ENCODE assay signal across 8 cellular contexts in the genomic region with DNA sequence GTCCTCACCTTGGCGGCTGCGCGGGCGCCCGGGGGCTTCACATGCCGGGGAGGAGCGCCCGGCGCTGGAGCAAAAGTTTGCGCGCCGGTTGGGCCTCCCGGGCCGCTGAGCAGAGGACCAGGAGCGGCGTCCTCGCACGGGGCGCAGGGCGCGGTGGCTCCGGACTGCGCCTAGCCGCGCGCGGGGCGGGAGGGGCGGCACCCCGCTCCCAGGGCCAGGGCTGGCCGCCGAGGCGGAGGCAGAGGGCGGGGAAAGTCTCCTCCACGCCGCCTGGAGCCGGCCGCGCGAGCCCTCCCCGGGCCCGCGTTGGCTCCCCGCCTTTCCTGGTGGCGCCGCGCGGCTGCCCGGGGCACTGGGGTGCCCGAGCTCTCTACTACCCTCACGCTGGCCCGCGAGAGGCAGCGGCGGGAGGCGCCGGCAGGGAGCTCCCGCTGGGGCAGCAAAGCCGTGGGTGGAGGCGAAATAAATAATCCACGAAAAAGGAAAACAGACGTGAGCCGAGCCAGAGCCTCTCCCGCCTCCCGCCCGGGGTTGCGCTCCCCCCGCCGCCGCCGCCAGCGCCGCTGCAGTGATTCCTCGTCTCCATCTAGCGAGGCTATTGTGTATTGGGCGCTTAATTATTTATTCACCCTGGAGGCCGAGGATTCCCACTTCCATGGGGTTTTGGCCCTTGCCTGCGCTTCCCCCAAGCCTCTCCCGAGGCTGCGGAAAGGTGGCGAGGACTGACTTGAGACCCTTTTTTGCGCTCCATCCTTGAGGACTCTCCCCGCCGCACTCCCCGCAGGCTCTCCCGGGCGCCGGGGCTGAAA. TPM values are rescaled to one million over a fixed set of nuclear protein-coding genes. Genes with fewer than 3 reads are reported as not detected.
A peak's percentile ranks its signal among the peaks of the same experiment; 100 is the strongest.
DNase-seq lines count a peak whose midpoint lies in the region; ATAC-seq, FAIRE-seq and TF ChIP-seq lines count a peak whose summit lies in the region.

No MANE protein-coding gene starts in this region.

- peaks cover 78% of the 10 kb centered on the region for H3K27me3 Mint-ChIP-seq in nephron (ENCODE audit: low read depth)
- peaks cover 27 to 95% (median 52%) of the 10 kb centered on the region in 5 donors for H3K27me3 Mint-ChIP-seq in naive thymus-derived CD8-positive, alpha-beta T cell

- FAIRE-seq in GM12892 (lab: Jason Lieb, UNC), result no peak

- no peak for ATAC-seq in naive thymus-derived CD8-positive, alpha-beta T cell

- peak overlapping the region in 2 of 3 experiments; percentile 23 to 67 for H3K27ac Mint-ChIP-seq in nephron
- no peak overlapping the region for H3K27ac Mint-ChIP-seq in naive thymus-derived CD8-positive, alpha-beta T cell

- no peak for TF ChIP-seq POLR2A in GM12892 (IDR thresholded peaks at IDR 0.05; ENCODE audit: low read depth, low read length)

- no peak for TF ChIP-seq CTCF in fibroblast of mammary gland (conservative IDR thresholded peaks at IDR 0.05; ENCODE audit: control insufficient read depth, insufficient read depth, low read depth, low read length)
- TF ChIP-seq CTCF in nephron (IDR thresholded peaks at IDR 0.05; ENCODE audit: unreplicated experiment in 3 of 3), result peak; percentile 38 to 41 (median 40)

- H3K4me3 Mint-ChIP-seq in nephron, result peak overlapping the region; percentile 78 to 83 (median 81)
- H3K4me3 Mint-ChIP-seq in naive thymus-derived CD8-positive, alpha-beta T cell, result peak overlapping the region in 2 of 10 donors; percentile 4 to 40

- DNase-seq in EL (peak; percentile 6), NCI-H510A (lab: John Stamatoyannopoulos, UW) (peak; percentile 39), fibroblast of mammary gland (ENCODE audit: low read depth) (peak; percentile 14), GM12892 (ENCODE audit: insufficient read length) (no peak)
- no peak for DNase-seq in activated CD4-positive, alpha-beta T cell treated with anti-CD3 and anti-CD28 coated beads, Interleukin-2, amount 50 U/mL, for 48 hours
- DNase-seq in activated CD4-positive, alpha-beta T cell treated with anti-CD3 and anti-CD28 coated beads for 1 hour, result no peak
- no peak for DNase-seq in naive thymus-derived CD8-positive, alpha-beta T cell

- H3K36me3 Mint-ChIP-seq in nephron (ENCODE audit: low read depth), result no peaks in the 10 kb centered on the region
- H3K36me3 Mint-ChIP-seq in naive thymus-derived CD8-positive, alpha-beta T cell, result no peaks in the 10 kb centered on the region

- H3K9me3 Mint-ChIP-seq in nephron, result peaks cover 4% of the 10 kb centered on the region
- H3K9me3 Mint-ChIP-seq in naive thymus-derived CD8-positive, alpha-beta T cell, result peaks cover 0 to 2% (median 0%) of the 10 kb centered on the region in 9 donors

- peaks cover 45% of the 10 kb centered on the region for H3K4me1 Mint-ChIP-seq in nephron
- peaks cover 2 to 16% (median 7%) of the 10 kb centered on the region in 4 donors for H3K4me1 Mint-ChIP-seq in naive thymus-derived CD8-positive, alpha-beta T cell

- H3K4me3 ChIP-seq in fibroblast of mammary gland (ENCODE audit: control insufficient read depth, low read depth, low read length), result no peak overlapping the region

- POLR2A ChIA-PET in naive thymus-derived CD8-positive, alpha-beta T cell (lab: Charles Lee), result no interaction called here

RNA-seq across cellular contexts. Expression of a gene that starts 0.5 kb away (rescaled TPM):
- total RNA-seq in naive thymus-derived CD8-positive, alpha-beta T cell, result not detected
- polyA plus RNA-seq in naive thymus-derived CD8-positive, alpha-beta T cell, result not detected
- polyA plus RNA-seq in GM12892 (2012; ENCODE audit: missing spikeins), result not detected

Comparison
In these comparisons a context has a peak if more than half of its experiments do, and no peak if none do; other contexts are left out.
1. DNase-seq: peak in EL (single experiment), NCI-H510A (single experiment) and fibroblast of mammary gland (single experiment); none in activated CD4-positive, alpha-beta T cell treated with anti-CD3 and anti-CD28 coated beads, Interleukin-2, amount 50 U/mL, for 48 hours (0 of 2), activated CD4-positive, alpha-beta T cell treated with anti-CD3 and anti-CD28 coated beads for 1 hour (single experiment), naive thymus-derived CD8-positive, alpha-beta T cell (0 of 10) and GM12892 (single experiment).
2. H3K27ac Mint-ChIP-seq: peak in nephron (2 of 3); none in naive thymus-derived CD8-positive, alpha-beta T cell (0 of 10).